9 cellular contexts compared by ENCODE assay signal in the genomic region with DNA sequence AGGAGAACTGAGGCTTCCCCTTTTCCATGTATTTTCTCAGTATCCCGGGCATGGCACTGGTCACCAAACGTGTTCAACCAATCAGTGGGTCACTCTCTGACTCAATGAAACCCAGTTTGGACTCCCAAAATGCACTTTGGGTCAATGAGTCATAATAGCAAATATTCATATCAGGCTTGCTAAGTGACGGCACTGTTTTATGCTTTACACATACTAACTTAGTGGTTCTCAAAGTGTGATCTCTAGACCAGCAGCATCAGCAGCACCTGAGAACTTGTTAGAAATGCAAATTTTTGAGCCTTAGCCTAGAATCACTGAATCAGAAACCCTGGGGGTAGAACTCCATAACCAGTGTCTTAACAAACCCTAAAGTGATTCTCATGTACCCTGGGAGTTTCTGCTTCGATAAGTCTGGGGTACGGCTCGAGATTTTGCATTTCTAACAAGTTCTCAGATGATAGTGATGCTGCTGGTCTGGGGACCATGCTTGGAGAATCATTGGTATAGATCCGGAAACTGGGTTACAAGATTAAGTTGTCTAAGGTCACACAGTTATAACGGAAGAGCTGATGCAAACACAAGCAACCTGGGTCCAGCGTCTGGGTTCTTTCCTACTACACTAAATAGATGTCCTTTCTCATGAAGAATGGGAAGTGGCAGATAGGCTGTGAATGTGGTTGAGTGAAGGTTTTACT. TPM values are rescaled to one million over a fixed set of nuclear protein-coding genes. Genes with fewer than 3 reads are reported as not detected.
DNase-seq lines count a peak whose midpoint lies in the region; ATAC-seq and TF ChIP-seq lines count a peak whose summit lies in the region.
"Had no signal": no experiment of that assay in that cellular context is flagged by ENCODE, and none has a peak within 500 bp of the region (broad histone marks: within the 10 kb centered on the region; RNA-seq: fewer than 3 reads in every experiment).

No MANE protein-coding gene starts in this region.

- ATAC-seq in HG02870 (IDR thresholded peaks at IDR 0.05; ENCODE audit: unreplicated experiment) (peak; percentile 55), T-helper 17 cell (peak; percentile 44)
- ATAC-seq in stimulated activated naive CD8-positive, alpha-beta T cell treated with anti-CD3 and anti-CD28 coated beads, Interleukin-15, amount 100 ng/mL, for 72 hours, result peak; percentile 92

- no peaks in the 10 kb centered on the region for H3K9me2 ChIP-seq in MM.1S (replicated peaks; ENCODE audit: insufficient read depth, low read length)

- H3K4me3 ChIP-seq in breast epithelium (no peak overlapping the region), MM.1S (ENCODE audit: low read length) (no peak overlapping the region)

- H4K20me1 ChIP-seq in MM.1S (ENCODE audit: insufficient read depth, low read length), result no peaks in the 10 kb centered on the region

- peaks cover 0 to 6% of the 10 kb centered on the region in 2 donors for H3K4me1 ChIP-seq in breast epithelium
- peaks cover 7% of the 10 kb centered on the region; the same call in 1 of the 2 replicates for H3K4me1 ChIP-seq in MM.1S (ENCODE audit: low read length)

- BruUV-seq in MCF 10A (replicated peaks; lab: Mats Ljungman, UMichigan), result no TSS peak

- no peak for TF ChIP-seq POLR2A in breast epithelium (IDR thresholded peaks at IDR 0.05)

- H3F3A ChIP-seq in MM.1S (ENCODE audit: insufficient read depth, low read length), result no peaks in the 10 kb centered on the region

- peak overlapping the region; percentile 72 to 78 for H3K27ac ChIP-seq in breast epithelium
- H3K27ac ChIP-seq in MM.1S (ENCODE audit: low read length), result no peak overlapping the region

- no peaks in the 10 kb centered on the region for H3K9me3 Mint-ChIP-seq in MCF 10A (ENCODE audit: unreplicated experiment)
- no peaks in the 10 kb centered on the region for H3K9me3 Mint-ChIP-seq in stimulated activated naive CD8-positive, alpha-beta T cell treated with anti-CD3 and anti-CD28 coated beads, Interleukin-15, amount 100 ng/mL, for 72 hours

- no peaks in the 10 kb centered on the region for H3K79me2 ChIP-seq in MM.1S (ENCODE audit: low read length)

- H3K36me3 ChIP-seq in breast epithelium (no peaks in the 10 kb centered on the region), MM.1S (replicated peaks; ENCODE audit: insufficient read depth, low read length) (no peaks in the 10 kb centered on the region)

- H3K9me3 ChIP-seq in breast epithelium (no peaks in the 10 kb centered on the region), T-helper 17 cell (ENCODE audit: control insufficient read depth, low read length, poor library complexity, severe bottlenecking) (no peaks in the 10 kb centered on the region), MM.1S (replicated peaks; ENCODE audit: insufficient read depth, low read length) (no peaks in the 10 kb centered on the region)

- CTCF ChIA-PET in MCF 10A (lab: Yijun Ruan, JAX), result no interaction called here

- H3K4me3 Mint-ChIP-seq in MCF 10A (ENCODE audit: unreplicated experiment) (no peak overlapping the region), T-helper 17 cell (peak overlapping the region; percentile 12)
- peak overlapping the region; percentile 63 to 71 for H3K4me3 Mint-ChIP-seq in stimulated activated naive CD8-positive, alpha-beta T cell treated with anti-CD3 and anti-CD28 coated beads, Interleukin-15, amount 100 ng/mL, for 72 hours

- no peak for DNase-seq in breast epithelium (ENCODE audit: low spot score in 2 of 2)
- DNase-seq in MCF 10A (ENCODE audit: unreplicated experiment), result no peak
- no peak for DNase-seq in T-helper 17 cell
- peak; percentile 52 to 66 for DNase-seq in stimulated activated naive CD8-positive, alpha-beta T cell treated with anti-CD3 and anti-CD28 coated beads, Interleukin-15, amount 100 ng/mL, for 72 hours
- DNase-seq in MM.1S, result no peak
- no peak for DNase-seq in NCI-H187 (lab: John Stamatoyannopoulos, UW)
- no peak for DNase-seq in DMS79 treated with DMSO at 0.1 percent for 48 hours (lab: John Stamatoyannopoulos, UW)
- DNase-seq: NCI-H2171 treated with DMSO at 0.1 percent for 48 hours had no signal

- POLR2A ChIA-PET in MCF 10A (lab: Yijun Ruan, JAX), result no interaction called here

- H3K4me1 Mint-ChIP-seq in MCF 10A (ENCODE audit: insufficient read depth, unreplicated experiment), result peaks cover 6% of the 10 kb centered on the region
- H3K4me1 Mint-ChIP-seq in T-helper 17 cell, result peaks cover 60% of the 10 kb centered on the region
- peaks cover 77% of the 10 kb centered on the region for H3K4me1 Mint-ChIP-seq in stimulated activated naive CD8-positive, alpha-beta T cell treated with anti-CD3 and anti-CD28 coated beads, Interleukin-15, amount 100 ng/mL, for 72 hours

- H3K27me3 ChIP-seq in breast epithelium (no peaks in the 10 kb centered on the region), MM.1S (replicated peaks; ENCODE audit: insufficient read depth, low read length) (no peaks in the 10 kb centered on the region)

- H3K4me2 ChIP-seq in MM.1S (ENCODE audit: low read depth, low read length), result no peak overlapping the region

- H3K27ac Mint-ChIP-seq in MCF 10A (ENCODE audit: low read depth, unreplicated experiment) (no peak overlapping the region), T-helper 17 cell (peak overlapping the region; percentile 89)
- H3K27ac Mint-ChIP-seq in stimulated activated naive CD8-positive, alpha-beta T cell treated with anti-CD3 and anti-CD28 coated beads, Interleukin-15, amount 100 ng/mL, for 72 hours, result peak overlapping the region; percentile 93 to 98

- H2AFZ ChIP-seq in MM.1S (ENCODE audit: low read length), result no peak overlapping the region

- peaks cover 16% of the 10 kb centered on the region for H3K27me3 Mint-ChIP-seq in MCF 10A (ENCODE audit: insufficient read depth, unreplicated experiment)
- H3K27me3 Mint-ChIP-seq in T-helper 17 cell, result no peaks in the 10 kb centered on the region
- no peaks in the 10 kb centered on the region for H3K27me3 Mint-ChIP-seq in stimulated activated naive CD8-positive, alpha-beta T cell treated with anti-CD3 and anti-CD28 coated beads, Interleukin-15, amount 100 ng/mL, for 72 hours

- intact Hi-C loops in breast epithelium (cut with DNase I; ENCODE audit: low total_unique reads) (no loop called here), MCF 10A (cut with micrococcal nuclease) (no loop called here)

- H3K36me3 Mint-ChIP-seq in MCF 10A (ENCODE audit: insufficient read depth, unreplicated experiment) (no peaks in the 10 kb centered on the region), T-helper 17 cell (ENCODE audit: low read depth) (no peaks in the 10 kb centered on the region)

- no peak overlapping the region for H3K9ac ChIP-seq in MM.1S (ENCODE audit: low read length)

- TF ChIP-seq CTCF in breast epithelium (IDR thresholded peaks at IDR 0.05) (no peak), MCF 10A (IDR thresholded peaks at IDR 0.05; ENCODE audit: unreplicated experiment) (no peak), MM.1S (IDR thresholded peaks at IDR 0.05; ENCODE audit: low read length) (no peak)

RNA-seq across cellular contexts. Expression of gene ETS1, which starts 35.6 kb away (rescaled TPM):
- 10 to 100 TPM; 65.6 to 92.1 (median 73.2) TPM for total RNA-seq in breast epithelium
- total RNA-seq in MCF 10A (2022), result 63.2 and 82.0 TPM in 2 replicates
- total RNA-seq in T-helper 17 cell, result 100 to 1,000 TPM; 670 to 745 TPM

Comparison
In these comparisons a context has a peak if more than half of its experiments do, and no peak if none do; other contexts are left out.
1. DNase-seq: peak in stimulated activated naive CD8-positive, alpha-beta T cell treated with anti-CD3 and anti-CD28 coated beads, Interleukin-15, amount 100 ng/mL, for 72 hours (2 of 2); none in breast epithelium (0 of 2), MCF 10A (single experiment), T-helper 17 cell (0 of 3), MM.1S (single experiment), NCI-H187 (0 of 2) and DMS79 treated with DMSO at 0.1 percent for 48 hours (single experiment).
2. Peak in every context shown above with its lines, with median percentiles within 50 percentile points of each other: ATAC-seq.